In genomic region chr15:49918106-49918505, GRCh38 we compare ENCODE assay signal across 20 cellular contexts.
DNase-seq lines count a peak whose midpoint lies in the region; ATAC-seq, FAIRE-seq and TF ChIP-seq lines count a peak whose summit lies in the region.
"Had no signal": no experiment of that assay in that cellular context is flagged by ENCODE, and none has a peak within 500 bp of the region (broad histone marks: within the 10 kb centered on the region; RNA-seq: fewer than 3 reads in every experiment).

No MANE protein-coding gene starts in this region.

- H3K36me3 Mint-ChIP-seq in natural killer cell (peaks cover 26% of the 10 kb centered on the region), astrocyte (ENCODE audit: low read depth, unreplicated experiment) (no peaks in the 10 kb centered on the region)
- peaks cover 65% of the 10 kb centered on the region for H3K36me3 Mint-ChIP-seq in natural killer cell treated with Interleukin-12 subunit alpha and Interleukin-12 subunit beta and Interleukin-15 and Interleukin-18, amount 100 ng/mL, for 72 hours
- H3K36me3 Mint-ChIP-seq: activated naive CD8-positive, alpha-beta T cell; T-cell had no signal

- no peak overlapping the region for H3K9ac ChIP-seq in astrocyte (ENCODE audit: low read length)

- no peaks in the 10 kb centered on the region for H3K4me1 ChIP-seq in astrocyte (ENCODE audit: insufficient read depth, low read length)
- H3K4me1 ChIP-seq in foreskin keratinocyte = no peaks in the 10 kb centered on the region
- H3K4me1 ChIP-seq: pancreas had no signal

- H2AFZ ChIP-seq in astrocyte (ENCODE audit: low read depth, low read length) = no peak overlapping the region

- no peaks in the 10 kb centered on the region for H3K9me3 Mint-ChIP-seq in natural killer cell
- H3K9me3 Mint-ChIP-seq in natural killer cell treated with Interleukin-12 subunit alpha and Interleukin-12 subunit beta and Interleukin-15 and Interleukin-18, amount 100 ng/mL, for 72 hours = no peaks in the 10 kb centered on the region
- H3K9me3 Mint-ChIP-seq in astrocyte (ENCODE audit: unreplicated experiment) = no peaks in the 10 kb centered on the region
- H3K9me3 Mint-ChIP-seq: activated T-cell treated with anti-CD3 and anti-CD28 coated beads, Interleukin-2, amount 50 U/mL, for 72 hours; central memory CD8-positive, alpha-beta T cell; effector memory CD8-positive, alpha-beta T cell had no signal

- H3K27me3 ChIP-seq in astrocyte (ENCODE audit: insufficient read depth, low read length) (no peaks in the 10 kb centered on the region), foreskin keratinocyte (no peaks in the 10 kb centered on the region)
- H3K27me3 ChIP-seq: pancreas had no signal

- H3K4me3 Mint-ChIP-seq in natural killer cell (no peak overlapping the region), astrocyte (ENCODE audit: unreplicated experiment) (no peak overlapping the region)
- no peak overlapping the region for H3K4me3 Mint-ChIP-seq in natural killer cell treated with Interleukin-12 subunit alpha and Interleukin-12 subunit beta and Interleukin-15 and Interleukin-18, amount 100 ng/mL, for 72 hours
- H3K4me3 Mint-ChIP-seq: activated CD8-positive, alpha-beta T cell treated with anti-CD3 and anti-CD28 coated beads for 36 hours; activated naive CD8-positive, alpha-beta T cell; activated T-cell treated with anti-CD3 and anti-CD28 coated beads, Interleukin-2, amount 50 U/mL, for 72 hours; central memory CD8-positive, alpha-beta T cell; effector memory CD8-positive, alpha-beta T cell; T-cell had no signal

- no peaks in the 10 kb centered on the region for H4K20me1 ChIP-seq in astrocyte (ENCODE audit: insufficient read depth, low read length)

- no peaks in the 10 kb centered on the region for H3K79me2 ChIP-seq in astrocyte (ENCODE audit: insufficient read depth, low read length)

- H3K4me3 ChIP-seq in astrocyte (ENCODE audit: insufficient read depth, low read depth, low read length) = no peak overlapping the region
- H3K4me3 ChIP-seq: pancreas, smooth muscle cell had no signal

- ATAC-seq in natural killer cell (no peak), left cardiac atrium (peak; percentile 27 to 30), foreskin keratinocyte (no peak)
- no peak for ATAC-seq in natural killer cell treated with Interleukin-12 subunit alpha and Interleukin-12 subunit beta and Interleukin-15 and Interleukin-18, amount 100 ng/mL, for 72 hours
- ATAC-seq: activated CD8-positive, alpha-beta T cell treated with anti-CD3 and anti-CD28 coated beads for 36 hours; activated T-cell treated with anti-CD3 and anti-CD28 coated beads, Interleukin-2, amount 50 U/mL, for 72 hours; effector memory CD8-positive, alpha-beta T cell; left lobe of liver; T-cell had no signal

- no peak for TF ChIP-seq CTCF in natural killer cell (IDR thresholded peaks at IDR 0.05)
- no peak for TF ChIP-seq CTCF in astrocyte (IDR thresholded peaks at IDR 0.05; ENCODE audit: insufficient read depth, low read depth, low read length)
- no peak for TF ChIP-seq CTCF in foreskin keratinocyte (conservative IDR thresholded peaks at IDR 0.05)
- no peak for TF ChIP-seq CTCF in RWPE1 (conservative IDR thresholded peaks at IDR 0.05; ENCODE audit: low read depth)

- H3K36me3 ChIP-seq in astrocyte (ENCODE audit: insufficient read depth, low read length) = no peaks in the 10 kb centered on the region
- H3K36me3 ChIP-seq: pancreas had no signal

- no peak overlapping the region for H3K4me2 ChIP-seq in astrocyte (ENCODE audit: low read length)
- H3K4me2 ChIP-seq: smooth muscle cell had no signal

- no peak for DNase-seq in natural killer cell
- no peak for DNase-seq in natural killer cell treated with Interleukin-12 subunit alpha and Interleukin-12 subunit beta and Interleukin-15 and Interleukin-18, amount 100 ng/mL, for 72 hours (ENCODE audit: low spot score)
- DNase-seq in astrocyte (ENCODE audit: low read depth) = peak; percentile 39
- DNase-seq in left cardiac atrium = no peak
- no peak for DNase-seq in foreskin keratinocyte
- DNase-seq in AG08395 (ENCODE audit: low spot score) = no peak
- no peak for DNase-seq in activated CD4-positive, CD25-positive, alpha-beta regulatory T cell (lab: John Stamatoyannopoulos, UW)
- no peak for DNase-seq in RWPE1 (ENCODE audit: low spot score)
- DNase-seq: activated CD8-positive, alpha-beta T cell treated with anti-CD3 and anti-CD28 coated beads for 36 hours; activated T-cell treated with anti-CD3 and anti-CD28 coated beads, Interleukin-2, amount 50 U/mL, for 72 hours; effector memory CD8-positive, alpha-beta T cell; NCI-H1930; stimulated activated CD4-positive, alpha-beta T cell treated with anti-CD3 and anti-CD28 coated beads, Interleukin-4, amount 100 ng/mL, for 4 hours; stimulated activated CD8-positive, alpha-beta memory T cell treated with anti-CD3 and anti-CD28 coated beads, Interleukin-4, amount 100 ng/mL, for 48 hours; T-cell had no signal

- intact Hi-C loops in natural killer cell (cut with micrococcal nuclease) (no loop called here), left cardiac atrium (cut with DNase I) (no loop called here)

- H3K27ac Mint-ChIP-seq in natural killer cell (peak overlapping the region; percentile 50 to 63), astrocyte (ENCODE audit: unreplicated experiment) (no peak overlapping the region)
- peak overlapping the region in 1 of 2 donors; percentile 11 for H3K27ac Mint-ChIP-seq in natural killer cell treated with Interleukin-12 subunit alpha and Interleukin-12 subunit beta and Interleukin-15 and Interleukin-18, amount 100 ng/mL, for 72 hours
- H3K27ac Mint-ChIP-seq: activated CD8-positive, alpha-beta T cell treated with anti-CD3 and anti-CD28 coated beads for 36 hours; activated naive CD8-positive, alpha-beta T cell; activated T-cell treated with anti-CD3 and anti-CD28 coated beads, Interleukin-2, amount 50 U/mL, for 72 hours; effector memory CD8-positive, alpha-beta T cell; T-cell had no signal

- no peak for FAIRE-seq in astrocyte (lab: Jason Lieb, UNC)
- FAIRE-seq: pancreas had no signal

- POLR2A ChIA-PET in RWPE1 (lab: Yijun Ruan, JAX; ENCODE audit: low non-redundant PET) = no interaction called here

- H3K27me3 Mint-ChIP-seq in natural killer cell (ENCODE audit: low read depth in 2 of 2) = no peaks in the 10 kb centered on the region
- H3K27me3 Mint-ChIP-seq in natural killer cell treated with Interleukin-12 subunit alpha and Interleukin-12 subunit beta and Interleukin-15 and Interleukin-18, amount 100 ng/mL, for 72 hours = no peaks in the 10 kb centered on the region
- H3K27me3 Mint-ChIP-seq in astrocyte (ENCODE audit: low read depth, unreplicated experiment) = no peaks in the 10 kb centered on the region
- H3K27me3 Mint-ChIP-seq: effector memory CD8-positive, alpha-beta T cell; T-cell had no signal

- CTCF ChIA-PET in RWPE1 (lab: Yijun Ruan, JAX) = no interaction called here

- H3K4me1 Mint-ChIP-seq in natural killer cell (peaks cover 0 to 5% of the 10 kb centered on the region in 2 donors), astrocyte (ENCODE audit: low read depth, unreplicated experiment) (no peaks in the 10 kb centered on the region)
- H3K4me1 Mint-ChIP-seq in natural killer cell treated with Interleukin-12 subunit alpha and Interleukin-12 subunit beta and Interleukin-15 and Interleukin-18, amount 100 ng/mL, for 72 hours (ENCODE audit: low read depth in 2 of 2) = peaks cover 5 to 13% of the 10 kb centered on the region in 2 donors
- H3K4me1 Mint-ChIP-seq: central memory CD8-positive, alpha-beta T cell; T-cell had no signal

- H3K27ac ChIP-seq in astrocyte (ENCODE audit: low read depth, low read length) = no peak overlapping the region
- no peak overlapping the region for H3K27ac ChIP-seq in foreskin keratinocyte
- no peak overlapping the region for H3K27ac ChIP-seq in RWPE1
- H3K27ac ChIP-seq: pancreas had no signal

- H3K9me3 ChIP-seq in astrocyte (ENCODE audit: insufficient read depth, low read depth, low read length) = no peaks in the 10 kb centered on the region
- H3K9me3 ChIP-seq: pancreas had no signal

Comparison
In these comparisons a context has a peak if more than half of its experiments do, and no peak if none do; other contexts are left out.
1. ATAC-seq: peak in left cardiac atrium (2 of 2); none in natural killer cell (0 of 3), natural killer cell treated with Interleukin-12 subunit alpha and Interleukin-12 subunit beta and Interleukin-15 and Interleukin-18, amount 100 ng/mL, for 72 hours (0 of 2) and foreskin keratinocyte (single experiment).